ENCODE assay signal across 26 cellular contexts in genomic region chr2:132984731-132985130, GRCh38.
"Had no signal": no experiment of that assay in that cellular context is flagged by ENCODE, and none has a peak within 500 bp of the region (broad histone marks: within the 10 kb centered on the region; RNA-seq: fewer than 3 reads in every experiment).

No MANE protein-coding gene starts in this region.

- H3K27ac ChIP-seq: gastrocnemius medialis, prostate gland, spleen, tibial nerve had no signal

- ATAC-seq: activated CD4-positive, alpha-beta T cell treated with anti-CD3 and anti-CD28 coated beads for 36 hours; activated CD8-positive, alpha-beta memory T cell treated with anti-CD3 and anti-CD28 coated beads, Interleukin-2, amount 10 ng/mL, durations not matched to agents 7 days and 5 days; activated CD8-positive, alpha-beta T cell treated with anti-CD3 and anti-CD28 coated beads, Interleukin-2, amount 10 ng/mL, durations not matched to agents 7 days and 5 days; activated T-cell treated with anti-CD3 and anti-CD28 coated beads, Interleukin-2, amount 50 U/mL, for 72 hours; effector memory CD8-positive, alpha-beta T cell; gastrocnemius medialis; left cardiac atrium; naive thymus-derived CD4-positive, alpha-beta T cell had no signal

- H3K27ac Mint-ChIP-seq: activated CD4-positive, alpha-beta T cell treated with anti-CD3 and anti-CD28 coated beads for 36 hours; activated CD8-positive, alpha-beta memory T cell treated with anti-CD3 and anti-CD28 coated beads, Interleukin-2, amount 10 ng/mL, durations not matched to agents 7 days and 5 days; activated CD8-positive, alpha-beta T cell treated with anti-CD3 and anti-CD28 coated beads, Interleukin-2, amount 10 ng/mL, durations not matched to agents 7 days and 5 days; activated naive CD8-positive, alpha-beta T cell; activated T-cell treated with anti-CD3 and anti-CD28 coated beads, Interleukin-2, amount 50 U/mL, for 72 hours; effector memory CD8-positive, alpha-beta T cell; mesothelial cell of epicardium; naive thymus-derived CD4-positive, alpha-beta T cell had no signal

- H3K4me1 Mint-ChIP-seq: activated CD4-positive, alpha-beta T cell treated with anti-CD3 and anti-CD28 coated beads for 36 hours; activated CD8-positive, alpha-beta memory T cell treated with anti-CD3 and anti-CD28 coated beads, Interleukin-2, amount 10 ng/mL, durations not matched to agents 7 days and 5 days; naive thymus-derived CD4-positive, alpha-beta T cell had no signal

- H3K36me3 ChIP-seq: gastrocnemius medialis, prostate gland, spleen, tibial nerve had no signal

- H3K4me3 ChIP-seq: gastrocnemius medialis, prostate gland, spleen, tibial nerve had no signal

- H3K27me3 ChIP-seq: gastrocnemius medialis, spleen, tibial nerve had no signal

- H3K4me1 ChIP-seq: gastrocnemius medialis, prostate gland, spleen, tibial nerve had no signal

- FAIRE-seq: astrocyte had no signal

- H3K36me3 Mint-ChIP-seq: activated CD8-positive, alpha-beta memory T cell treated with anti-CD3 and anti-CD28 coated beads, Interleukin-2, amount 10 ng/mL, durations not matched to agents 7 days and 5 days; activated naive CD8-positive, alpha-beta T cell; mesothelial cell of epicardium; naive thymus-derived CD4-positive, alpha-beta T cell had no signal

- H3K9me3 ChIP-seq: gastrocnemius medialis, prostate gland, spleen, tibial nerve had no signal

- H3K27me3 Mint-ChIP-seq: activated CD4-positive, alpha-beta T cell treated with anti-CD3 and anti-CD28 coated beads for 36 hours; activated CD8-positive, alpha-beta memory T cell treated with anti-CD3 and anti-CD28 coated beads, Interleukin-2, amount 10 ng/mL, durations not matched to agents 7 days and 5 days; activated naive CD8-positive, alpha-beta T cell; effector memory CD8-positive, alpha-beta T cell; naive thymus-derived CD4-positive, alpha-beta T cell had no signal

- DNase-seq: activated CD4-positive, alpha-beta T cell treated with anti-CD3 and anti-CD28 coated beads for 36 hours; activated CD4-positive, CD25-positive, alpha-beta regulatory T cell; activated CD8-positive, alpha-beta memory T cell treated with anti-CD3 and anti-CD28 coated beads, Interleukin-2, amount 10 ng/mL, durations not matched to agents 7 days and 5 days; activated CD8-positive, alpha-beta T cell treated with anti-CD3 and anti-CD28 coated beads, Interleukin-2, amount 10 ng/mL, durations not matched to agents 7 days and 5 days; activated naive CD4-positive, alpha-beta T cell; activated T-cell treated with anti-CD3 and anti-CD28 coated beads for 4 hours; activated T-cell treated with anti-CD3 and anti-CD28 coated beads, Interleukin-2, amount 50 U/mL, for 72 hours; caudate nucleus; cortex of kidney; effector memory CD8-positive, alpha-beta T cell; erythroblast; gastrocnemius medialis; glutamatergic neuron; islet precursor cell; left cardiac atrium; naive thymus-derived CD4-positive, alpha-beta T cell; nucleus accumbens; spleen; stimulated activated CD4-positive, alpha-beta T cell treated with anti-CD3 and anti-CD28 coated beads, Interleukin-2, amount 100 ng/mL, for 48 hours; stimulated activated naive CD4-positive, alpha-beta T cell treated with Interleukin-2 at 50 U/mL for 16 hours had no signal

- H3K9me3 Mint-ChIP-seq: mesothelial cell of epicardium, neural crest cell had no signal

- H3K4me3 Mint-ChIP-seq: activated CD4-positive, alpha-beta T cell treated with anti-CD3 and anti-CD28 coated beads for 36 hours; activated CD8-positive, alpha-beta memory T cell treated with anti-CD3 and anti-CD28 coated beads, Interleukin-2, amount 10 ng/mL, durations not matched to agents 7 days and 5 days; activated CD8-positive, alpha-beta T cell treated with anti-CD3 and anti-CD28 coated beads, Interleukin-2, amount 10 ng/mL, durations not matched to agents 7 days and 5 days; activated naive CD8-positive, alpha-beta T cell; activated T-cell treated with anti-CD3 and anti-CD28 coated beads, Interleukin-2, amount 50 U/mL, for 72 hours; effector memory CD8-positive, alpha-beta T cell; mesothelial cell of epicardium; naive thymus-derived CD4-positive, alpha-beta T cell; neural crest cell had no signal
